Comparison of ENCODE assay signal across 8 cellular contexts in the genomic region with DNA sequence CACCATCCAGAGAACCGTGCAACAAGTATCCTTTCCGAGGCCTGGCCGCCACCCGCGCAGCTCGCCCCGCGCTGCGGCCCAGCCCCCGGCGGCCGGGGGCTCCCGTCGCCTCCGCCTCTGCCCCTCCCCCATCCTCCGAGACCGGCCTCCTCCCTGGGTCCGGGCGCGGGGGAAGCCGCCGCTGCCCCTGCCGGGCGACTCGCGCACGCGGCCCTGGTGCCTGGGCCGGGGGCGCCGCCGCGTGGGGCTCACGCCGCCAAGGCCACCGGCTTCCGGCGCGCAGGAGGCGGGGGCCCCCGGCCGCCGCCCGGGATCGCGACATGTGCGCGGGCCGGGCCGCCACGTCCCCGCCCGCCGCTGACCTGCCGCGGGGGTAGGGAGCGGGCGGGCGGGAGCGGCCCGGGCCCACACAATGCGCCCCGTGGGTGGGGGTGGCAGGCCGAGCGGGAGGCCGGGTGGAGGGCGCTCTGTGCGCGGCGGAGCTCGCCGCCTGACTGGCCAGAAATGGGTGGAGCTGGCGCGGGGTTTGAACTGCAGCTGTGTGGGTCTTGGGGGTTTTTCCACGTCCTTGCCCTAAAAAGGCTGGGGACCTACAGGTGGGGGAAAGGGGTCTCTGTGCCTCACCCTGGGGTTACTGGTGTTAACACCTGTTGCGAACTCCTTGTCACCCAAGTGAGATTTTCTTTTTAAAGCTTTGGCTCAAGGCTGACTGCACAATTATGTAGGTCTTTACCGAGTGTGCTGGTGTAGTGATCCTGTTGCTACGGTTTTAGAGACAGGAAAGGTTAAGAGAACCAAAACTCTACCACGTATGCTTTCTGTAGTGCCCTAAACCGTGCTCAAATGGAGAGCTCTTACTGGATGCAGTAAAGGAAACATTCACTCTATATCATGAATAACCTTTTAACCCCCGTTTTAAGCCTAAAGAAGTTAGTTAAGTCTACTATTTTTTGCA. TPM values are rescaled to one million over a fixed set of nuclear protein-coding genes. Genes with fewer than 3 reads are reported as not detected.
DNase-seq lines count a peak whose midpoint lies in the region; ATAC-seq and TF ChIP-seq lines count a peak whose summit lies in the region.

No MANE protein-coding gene starts in this region.

- peaks cover 14% of the 10 kb centered on the region for H3K4me1 ChIP-seq in ES-I3 (ENCODE audit: insufficient read depth, low read length)

- ATAC-seq in GM21423 (IDR thresholded peaks at IDR 0.05; ENCODE audit: unreplicated experiment) (peak; percentile 43), activated B cell treated with CpG ODN at 0.5 μM for 24 hours (ENCODE audit: low read depth) (peak; percentile 66)
- ATAC-seq in central memory CD8-positive, alpha-beta T cell (replicated peaks; ENCODE audit: extremely low read depth, poor library complexity, severe bottlenecking): peak; percentile 33

- peak overlapping the region; percentile 60 for H3K9ac ChIP-seq in ES-I3 (ENCODE audit: low read depth, low read length)

- H3K27me3 Mint-ChIP-seq in activated B cell treated with CpG ODN at 0.5 μM for 24 hours: no peaks in the 10 kb centered on the region
- H3K27me3 Mint-ChIP-seq in central memory CD8-positive, alpha-beta T cell: no peaks in the 10 kb centered on the region

- H3K4me1 Mint-ChIP-seq in activated B cell treated with CpG ODN at 0.5 μM for 24 hours: peaks cover 62% of the 10 kb centered on the region
- H3K4me1 Mint-ChIP-seq in central memory CD8-positive, alpha-beta T cell: peaks cover 41% of the 10 kb centered on the region

- peaks cover 36% of the 10 kb centered on the region for H3K36me3 Mint-ChIP-seq in activated B cell treated with CpG ODN at 0.5 μM for 24 hours (ENCODE audit: low read depth)
- peaks cover 25% of the 10 kb centered on the region for H3K36me3 Mint-ChIP-seq in central memory CD8-positive, alpha-beta T cell (ENCODE audit: insufficient read depth)

- peak; percentile 36 for DNase-seq in HuH-7 (ENCODE audit: low spot score)
- DNase-seq in activated B cell treated with CpG ODN at 0.5 μM for 24 hours: peak; percentile 69
- DNase-seq in central memory CD8-positive, alpha-beta T cell (ENCODE audit: low spot score in 2 of 2): peak in 1 of 2 donors; percentile 14
- DNase-seq in left kidney (ENCODE audit: low read depth, low spot score): peak; percentile 85
- DNase-seq in stimulated activated CD4-positive, alpha-beta T cell treated with anti-CD3 and anti-CD28 coated beads, Interleukin-1b, Interleukin-23, amount 100 ng/mL, for 48 hours: peak; percentile 51
- no peak for DNase-seq in inferior parietal cortex (ENCODE audit: extremely low spot score)

- POLR2A ChIA-PET in activated B cell treated with CpG ODN at 0.5 μM for 24 hours (lab: Charles Lee): interaction anchor here (0.5 to 3.7 kb wide), 14 partner anchors 9 to 544 kb away, joined by 3 to 64 read pairs (median 4); a partner anchor contains a TSS

- H3K9me3 ChIP-seq in ES-I3 (ENCODE audit: control insufficient read depth, insufficient read depth, low read length): no peaks in the 10 kb centered on the region

- CTCF ChIA-PET in activated B cell treated with CpG ODN at 0.5 μM for 24 hours (lab: Charles Lee): interaction anchor here (0.6 to 4.1 kb wide), 5 partner anchors 8 to 1195 kb away, joined by 3 to 22 read pairs (median 3); a partner anchor contains a TSS

- TF ChIP-seq CTCF in activated B cell treated with CpG ODN at 0.5 μM for 24 hours (IDR thresholded peaks at IDR 0.05): no peak

- no peaks in the 10 kb centered on the region for H3K9me3 Mint-ChIP-seq in activated B cell treated with CpG ODN at 0.5 μM for 24 hours
- H3K9me3 Mint-ChIP-seq in central memory CD8-positive, alpha-beta T cell: no peaks in the 10 kb centered on the region

- peak overlapping the region; percentile 96 for H3K27ac Mint-ChIP-seq in activated B cell treated with CpG ODN at 0.5 μM for 24 hours
- peak overlapping the region; percentile 96 for H3K27ac Mint-ChIP-seq in central memory CD8-positive, alpha-beta T cell (ENCODE audit: low read depth)

- no peaks in the 10 kb centered on the region for H3K36me3 ChIP-seq in ES-I3 (ENCODE audit: insufficient read depth, low read length)

- intact Hi-C loops in activated B cell treated with CpG ODN at 0.5 μM for 24 hours (cut with micrococcal nuclease): loop anchor here (1.0 to 10.0 kb wide), 6 partner anchors 32 to 541 kb away; a partner anchor contains a TSS

- peak overlapping the region; percentile 96 for H3K4me3 Mint-ChIP-seq in activated B cell treated with CpG ODN at 0.5 μM for 24 hours
- peak overlapping the region; percentile 99 for H3K4me3 Mint-ChIP-seq in central memory CD8-positive, alpha-beta T cell

RNA-seq across cellular contexts. Expression of a gene that starts 32.3 kb away (rescaled TPM):
- 89.6 and 109 TPM in 2 replicates for total RNA-seq in activated B cell treated with CpG ODN at 0.5 μM for 24 hours
